8 cellular contexts compared by ENCODE assay signal in genomic region chr17:59853919-59854729, GRCh38. TPM values are rescaled to one million over a fixed set of nuclear protein-coding genes. Genes with fewer than 3 reads are reported as not detected.
A peak's percentile ranks its signal among the peaks of the same experiment; 100 is the strongest.
DNase-seq lines count a peak whose midpoint lies in the region; ATAC-seq and TF ChIP-seq lines count a peak whose summit lies in the region.
"Not testable (repeated sequence)": the region's sequence is repeated elsewhere in the genome, so short reads cannot be mapped to it uniquely, and the experiment has no call there.

No MANE protein-coding gene starts in this region.

- POLR2A ChIA-PET in OCI-LY7 (lab: Charles Lee): interaction anchor here (0.6 to 1.1 kb wide), 2 partner anchors 40 to 45 kb away, joined by 4 to 5 read pairs; no protein-coding TSS in a partner anchor

- not testable (repeated sequence) for TF ChIP-seq POLR2A in breast epithelium (IDR thresholded peaks at IDR 0.05); gastroesophageal sphincter (IDR thresholded peaks at IDR 0.05); upper lobe of left lung (IDR thresholded peaks at IDR 0.05)

- not testable (repeated sequence) for H3K4me3 ChIP-seq in OCI-LY7 (ENCODE audit: low read depth, low read length, poor library complexity, severe bottlenecking); breast epithelium; gastroesophageal sphincter; muscle layer of duodenum (ENCODE audit: low read depth in 1 of 2, low read length in 2 of 2); skin epidermis; upper lobe of left lung

- peak overlapping the region; percentile 69 for H3K27ac ChIP-seq in C4-2B
- H3K27ac ChIP-seq in OCI-LY7 (ENCODE audit: low read depth, low read length, poor library complexity, severe bottlenecking): peak overlapping the region; percentile 58
- peak overlapping the region; percentile 88 to 90 for H3K27ac ChIP-seq in breast epithelium
- peak overlapping the region in 3 of 4 donors; percentile 75 to 86 (median 77) for H3K27ac ChIP-seq in gastroesophageal sphincter
- peak overlapping the region; percentile 57 for H3K27ac ChIP-seq in muscle layer of duodenum (ENCODE audit: low read length)
- H3K27ac ChIP-seq in skin epidermis: peak overlapping the region in 19 of 21 experiments; percentile 35 to 99 (median 69)
- peak overlapping the region; percentile 12 to 76 (median 62) for H3K27ac ChIP-seq in upper lobe of left lung

- peaks cover 18% of the 10 kb centered on the region for H3K4me1 ChIP-seq in OCI-LY7 (ENCODE audit: insufficient read depth, low read length, poor library complexity, severe bottlenecking)
- not testable (repeated sequence) for H3K4me1 ChIP-seq in breast epithelium; muscle layer of duodenum (ENCODE audit: control insufficient read depth in 1 of 2, insufficient read depth in 2 of 2, low read length in 2 of 2)
- peaks cover 0 to 30% (median 26%) of the 10 kb centered on the region in 3 donors for H3K4me1 ChIP-seq in gastroesophageal sphincter
- H3K4me1 ChIP-seq in upper lobe of left lung: peaks cover 26 to 51% (median 45%) of the 10 kb centered on the region in 4 donors

- H2AFZ ChIP-seq in OCI-LY7 (ENCODE audit: low read length): peak overlapping the region; percentile 88; the same call in 1 of the 2 replicates

- BruUV-seq in OCI-LY7 (replicated peaks; lab: Mats Ljungman, UMichigan): not testable (repeated sequence)

- not testable (repeated sequence) for H3K9me2 ChIP-seq in OCI-LY7 (ENCODE audit: insufficient read depth, low read length)

- not testable (repeated sequence) for H3K36me3 Mint-ChIP-seq in activated CD4-positive, alpha-beta T cell treated with anti-CD3 and anti-CD28 coated beads, Interleukin-2, amount 10 ng/mL, durations not matched to agents 24 days and 14 days (ENCODE audit: low read depth)

- H3K27ac Mint-ChIP-seq in activated CD4-positive, alpha-beta T cell treated with anti-CD3 and anti-CD28 coated beads, Interleukin-2, amount 10 ng/mL, durations not matched to agents 24 days and 14 days: peak overlapping the region; percentile 56

- intact Hi-C loops in OCI-LY7 (cut with micrococcal nuclease; ENCODE audit: unreplicated experiment); activated CD4-positive, alpha-beta T cell treated with anti-CD3 and anti-CD28 coated beads, Interleukin-2, amount 10 ng/mL, durations not matched to agents 24 days and 14 days (cut with micrococcal nuclease); breast epithelium (cut with DNase I; ENCODE audit: low total_unique reads): not testable (repeated sequence)

- not testable (repeated sequence) for H3K9me3 Mint-ChIP-seq in activated CD4-positive, alpha-beta T cell treated with anti-CD3 and anti-CD28 coated beads, Interleukin-2, amount 10 ng/mL, durations not matched to agents 24 days and 14 days

- not testable (repeated sequence) for DNase-seq in OCI-LY7 (ENCODE audit: low spot score); activated CD4-positive, alpha-beta T cell treated with anti-CD3 and anti-CD28 coated beads, Interleukin-2, amount 10 ng/mL, durations not matched to agents 24 days and 14 days; breast epithelium (ENCODE audit: low spot score in 2 of 2); upper lobe of left lung

- H3K4me1 Mint-ChIP-seq in activated CD4-positive, alpha-beta T cell treated with anti-CD3 and anti-CD28 coated beads, Interleukin-2, amount 10 ng/mL, durations not matched to agents 24 days and 14 days: peaks cover 38% of the 10 kb centered on the region

- TF ChIP-seq CTCF in C4-2B (conservative IDR thresholded peaks at IDR 0.05); OCI-LY7 (conservative IDR thresholded peaks at IDR 0.05; ENCODE audit: low read length); breast epithelium (IDR thresholded peaks at IDR 0.05); gastroesophageal sphincter (IDR thresholded peaks at IDR 0.05); upper lobe of left lung (IDR thresholded peaks at IDR 0.05): not testable (repeated sequence)

- not testable (repeated sequence) for TF ChIP-seq EP300 in gastroesophageal sphincter (IDR thresholded peaks at IDR 0.05); upper lobe of left lung (IDR thresholded peaks at IDR 0.05)

- not testable (repeated sequence) for H3K79me2 ChIP-seq in OCI-LY7 (ENCODE audit: insufficient read depth, low read depth, low read length)

- H3K9me3 ChIP-seq in OCI-LY7 (ENCODE audit: low read length); breast epithelium; gastroesophageal sphincter; muscle layer of duodenum (ENCODE audit: control insufficient read depth in 1 of 2, low read length in 2 of 2); upper lobe of left lung: not testable (repeated sequence)

- H4K20me1 ChIP-seq in OCI-LY7 (ENCODE audit: insufficient read depth, low read length): not testable (repeated sequence)

- not testable (repeated sequence) for H3K4me3 Mint-ChIP-seq in activated CD4-positive, alpha-beta T cell treated with anti-CD3 and anti-CD28 coated beads, Interleukin-2, amount 10 ng/mL, durations not matched to agents 24 days and 14 days

- H3K27me3 Mint-ChIP-seq in activated CD4-positive, alpha-beta T cell treated with anti-CD3 and anti-CD28 coated beads, Interleukin-2, amount 10 ng/mL, durations not matched to agents 24 days and 14 days: not testable (repeated sequence)

- H3K4me2 ChIP-seq in OCI-LY7 (ENCODE audit: low read length): peak overlapping the region; percentile 47; the same call in 1 of the 2 replicates

- WGBS in gastroesophageal sphincter (ENCODE audit: low coverage in 1 of 2), 2 donors: 93 to 95% methylated on average over 5 to 6 of the region's 10 CpGs
- WGBS in upper lobe of left lung, 2 donors: 95 to 97% methylated on average over 10 of the region's 10 CpGs

- H3K27me3 ChIP-seq in breast epithelium; gastroesophageal sphincter; muscle layer of duodenum (ENCODE audit: low read depth, low read length); upper lobe of left lung: not testable (repeated sequence)

- not testable (repeated sequence) for ATAC-seq in gastroesophageal sphincter; upper lobe of left lung (ENCODE audit: low FRiP score in 2 of 2)

- H3K36me3 ChIP-seq in OCI-LY7 (ENCODE audit: insufficient read depth, low read length); breast epithelium; gastroesophageal sphincter; muscle layer of duodenum (ENCODE audit: control insufficient read depth in 1 of 2, insufficient read depth in 2 of 2, low read length in 2 of 2); upper lobe of left lung: not testable (repeated sequence)

- CTCF ChIA-PET in OCI-LY7 (lab: Charles Lee; ENCODE audit: unreplicated experiment): not testable (repeated sequence)

RNA-seq across cellular contexts. Expression of gene TUBD1, which starts 38.6 kb away (rescaled TPM):
- total RNA-seq in OCI-LY7 (2014; rRNA removed; shearing (Covaris generic)): 8.6 and 11.5 TPM in 2 replicates
- total RNA-seq in OCI-LY7 (2022): 13.0 and 13.2 TPM in 2 replicates
- 11.0 and 12.1 TPM in 2 replicates for total RNA-seq in activated CD4-positive, alpha-beta T cell treated with anti-CD3 and anti-CD28 coated beads, Interleukin-2, amount 10 ng/mL, durations not matched to agents 24 days and 14 days
- total RNA-seq in breast epithelium: 10 to 100 TPM in 2 of 3 donors, 1 to 10 TPM in 1; 6.6 to 25.0 (median 19.7) TPM
- 10 to 100 TPM in 2 of 4 donors, 1 to 10 TPM in 2; 3.6 to 17.1 (median 10.0) TPM for total RNA-seq in gastroesophageal sphincter
- 10 to 100 TPM in 1 of 6 donors, 1 to 10 TPM in 5; 3.1 to 52.4 (median 7.6) TPM for total RNA-seq in upper lobe of left lung

RNA-seq across cellular contexts. Expression of gene RPS6KB1, which starts 38.8 kb away (rescaled TPM):
- total RNA-seq in OCI-LY7 (2014; rRNA removed; shearing (Covaris generic)): 31.1 and 43.7 TPM in 2 replicates
- 47.1 and 53.6 TPM in 2 replicates for total RNA-seq in OCI-LY7 (2022)
- total RNA-seq in activated CD4-positive, alpha-beta T cell treated with anti-CD3 and anti-CD28 coated beads, Interleukin-2, amount 10 ng/mL, durations not matched to agents 24 days and 14 days: 64.0 and 66.4 TPM in 2 replicates
- total RNA-seq in breast epithelium: 10 to 100 TPM; 40.3 to 62.3 (median 47.5) TPM
- total RNA-seq in gastroesophageal sphincter: 10 to 100 TPM; 19.2 to 36.3 (median 27.6) TPM
- total RNA-seq in upper lobe of left lung: 10 to 100 TPM; 13.1 to 60.8 (median 30.3) TPM
